26 cellular contexts compared by ENCODE assay signal in the genomic region with DNA sequence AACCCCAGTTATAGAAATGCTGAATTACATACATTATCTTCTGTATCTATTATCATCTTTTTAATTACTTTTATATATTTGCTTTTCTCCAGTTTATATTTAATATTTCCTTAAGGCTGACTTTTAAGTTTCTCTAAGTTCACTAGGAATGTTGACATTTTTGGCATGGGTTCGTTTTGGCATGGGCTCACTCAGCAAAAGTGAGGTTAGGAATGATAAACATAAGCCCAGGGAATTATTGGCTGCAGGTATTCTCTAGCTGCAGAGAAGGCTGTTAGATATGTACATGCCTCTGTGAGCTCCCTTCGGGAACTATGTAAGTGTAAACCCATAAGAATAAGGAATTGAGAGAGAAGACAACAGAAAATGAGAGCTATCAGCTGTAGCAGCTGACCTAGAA.
"Had no signal": no experiment of that assay in that cellular context is flagged by ENCODE, and none has a peak within 500 bp of the region (broad histone marks: within the 10 kb centered on the region; RNA-seq: fewer than 3 reads in every experiment).

No MANE protein-coding gene starts in this region.

- H3K27ac Mint-ChIP-seq: dendritic cell treated with granulocyte-macrophage colony-stimulating factor and Interleukin-4, amounts not matched to agents 40 ng/mL and 50 ng/mL, for 4 days; endodermal cell; mesothelial cell of epicardium; naive B cell; natural killer cell treated with Interleukin-12 subunit alpha and Interleukin-12 subunit beta and Interleukin-15 and Interleukin-18, amount 100 ng/mL, for 72 hours; neural progenitor cell; progenitor cell of endocrine pancreas; stimulated activated naive CD8-positive, alpha-beta T cell treated with anti-CD3 and anti-CD28 coated beads, Interleukin-15, amount 100 ng/mL, for 72 hours had no signal

- H3K9me3 ChIP-seq: gastrocnemius medialis, mucosa of descending colon, right atrium auricular region, thyroid gland, vagina had no signal

- H3K9ac ChIP-seq: neural progenitor cell, parathyroid adenoma had no signal

- H3K4me3 Mint-ChIP-seq: dendritic cell treated with granulocyte-macrophage colony-stimulating factor and Interleukin-4, amounts not matched to agents 40 ng/mL and 50 ng/mL, for 4 days; endodermal cell; mesothelial cell of epicardium; naive B cell; natural killer cell treated with Interleukin-12 subunit alpha and Interleukin-12 subunit beta and Interleukin-15 and Interleukin-18, amount 100 ng/mL, for 72 hours; neural progenitor cell; stimulated activated naive CD8-positive, alpha-beta T cell treated with anti-CD3 and anti-CD28 coated beads, Interleukin-15, amount 100 ng/mL, for 72 hours had no signal

- H3K27me3 ChIP-seq: gastrocnemius medialis, neural progenitor cell, right atrium auricular region, thyroid gland, vagina had no signal

- H3K27me3 Mint-ChIP-seq: progenitor cell of endocrine pancreas; stimulated activated naive CD8-positive, alpha-beta T cell treated with anti-CD3 and anti-CD28 coated beads, Interleukin-15, amount 100 ng/mL, for 72 hours had no signal

- H3K36me3 ChIP-seq: gastrocnemius medialis, neural progenitor cell, right atrium auricular region, thyroid gland, vagina had no signal

- H2AFZ ChIP-seq: neural progenitor cell, parathyroid adenoma had no signal

- H3K4me1 Mint-ChIP-seq: endodermal cell; naive B cell; stimulated activated naive CD8-positive, alpha-beta T cell treated with anti-CD3 and anti-CD28 coated beads, Interleukin-15, amount 100 ng/mL, for 72 hours had no signal

- H3K79me2 ChIP-seq: parathyroid adenoma had no signal

- DNase-seq: effector CD8-positive, alpha-beta T cell; endodermal cell; foreskin fibroblast; gastrocnemius medialis; head of caudate nucleus; mesenchymal stem cell; mucosa of descending colon; naive B cell; stimulated activated CD4-positive, alpha-beta T cell treated with anti-CD3 and anti-CD28 coated beads, Interleukin-12 subunit alpha, Interleukin-12 subunit beta, amount 100 ng/mL, for 4 hours; stimulated activated CD4-positive, alpha-beta T cell treated with anti-CD3 and anti-CD28 coated beads, Interleukin-1b, Interleukin-23, amount 100 ng/mL, for 48 hours; stimulated activated CD4-positive, alpha-beta T cell treated with anti-CD3 and anti-CD28 coated beads, Interleukin-4, amount 100 ng/mL, for 1 hour; stimulated activated CD8-positive, alpha-beta memory T cell treated with anti-CD3 and anti-CD28 coated beads, Interleukin-4, amount 100 ng/mL, for 48 hours; stimulated activated naive CD4-positive, alpha-beta T cell; stimulated activated naive CD8-positive, alpha-beta T cell treated with anti-CD3 and anti-CD28 coated beads, Interleukin-15, amount 100 ng/mL, for 72 hours had no signal

- H3K36me3 Mint-ChIP-seq: mesothelial cell of epicardium; naive B cell; natural killer cell treated with Interleukin-12 subunit alpha and Interleukin-12 subunit beta and Interleukin-15 and Interleukin-18, amount 100 ng/mL, for 72 hours; neural progenitor cell had no signal

- H3K4me2 ChIP-seq: neural progenitor cell, smooth muscle cell had no signal

- H3K9me3 Mint-ChIP-seq: dendritic cell treated with granulocyte-macrophage colony-stimulating factor and Interleukin-4, amounts not matched to agents 40 ng/mL and 50 ng/mL, for 4 days; endodermal cell; mesothelial cell of epicardium; natural killer cell treated with Interleukin-12 subunit alpha and Interleukin-12 subunit beta and Interleukin-15 and Interleukin-18, amount 100 ng/mL, for 72 hours; neural progenitor cell; stimulated activated naive CD8-positive, alpha-beta T cell treated with anti-CD3 and anti-CD28 coated beads, Interleukin-15, amount 100 ng/mL, for 72 hours had no signal

- H3K27ac ChIP-seq: epithelial cell of prostate, gastrocnemius medialis, neural progenitor cell, parathyroid adenoma, right atrium auricular region, thyroid gland, vagina had no signal

- H3K4me3 ChIP-seq: gastrocnemius medialis, lung, mucosa of descending colon, neural progenitor cell, right atrium auricular region, smooth muscle cell, thyroid gland, vagina had no signal

- H3K4me1 ChIP-seq: gastrocnemius medialis, neural progenitor cell, parathyroid adenoma, right atrium auricular region, thyroid gland, vagina had no signal
